17 cellular contexts compared by ENCODE assay signal in the genomic region with DNA sequence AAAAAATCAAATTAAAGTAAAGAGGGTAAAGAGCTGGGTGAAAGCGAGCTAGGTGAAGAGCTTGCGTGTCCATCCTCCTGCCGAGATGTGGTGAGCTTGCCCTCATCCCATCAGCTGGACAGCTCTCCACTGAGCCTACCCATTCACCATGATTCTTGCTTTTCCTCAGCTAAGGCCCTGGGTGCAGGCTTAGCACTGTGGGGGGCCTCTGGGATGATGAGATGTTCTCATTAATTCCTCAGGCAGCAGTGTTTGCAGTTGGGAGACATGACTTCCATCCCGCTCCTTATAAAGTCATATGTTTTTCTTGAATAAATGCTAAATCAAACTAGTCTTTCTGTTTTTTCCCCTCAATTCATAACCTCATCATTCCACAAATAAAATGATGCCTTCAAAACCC. TPM values are rescaled to one million over a fixed set of nuclear protein-coding genes. Genes with fewer than 3 reads are reported as not detected.
DNase-seq lines count a peak whose midpoint lies in the region; ATAC-seq and TF ChIP-seq lines count a peak whose summit lies in the region.
"Had no signal": no experiment of that assay in that cellular context is flagged by ENCODE, and none has a peak within 500 bp of the region (broad histone marks: within the 10 kb centered on the region; RNA-seq: fewer than 3 reads in every experiment).

No MANE protein-coding gene starts in this region.

- H3K36me3 ChIP-seq in IMR-90 (ENCODE audit: control insufficient read depth, insufficient read depth, low read length) (no peaks in the 10 kb centered on the region), endodermal cell (ENCODE audit: control insufficient read depth, insufficient read depth, low read length) (no peaks in the 10 kb centered on the region)
- H3K36me3 ChIP-seq: BLaER1 treated with 17β-estradiol and CSF1 and Interleukin-3, amounts not matched to agents 10 nM and 100 nM; HAP-1 had no signal

- H3K9me3 Mint-ChIP-seq in endodermal cell (no peaks in the 10 kb centered on the region), mesothelial cell of epicardium (no peaks in the 10 kb centered on the region), type B pancreatic cell (no peaks in the 10 kb centered on the region)
- H3K9me3 Mint-ChIP-seq: CD4-positive, CD25-positive, alpha-beta regulatory T cell; CD8-positive, alpha-beta memory T cell had no signal

- no peaks in the 10 kb centered on the region for H4K20me1 ChIP-seq in IMR-90 (ENCODE audit: insufficient read depth, low read length)
- H4K20me1 ChIP-seq: BLaER1 treated with 17β-estradiol and CSF1 and Interleukin-3, amounts not matched to agents 10 nM and 100 nM had no signal

- no peak for TF ChIP-seq RAD21 in IMR-90 (IDR thresholded peaks at IDR 0.05; ENCODE audit: low read length)

- peaks cover 10% of the 10 kb centered on the region for H3K9me1 ChIP-seq in IMR-90 (ENCODE audit: insufficient read depth, low read length)

- no peak overlapping the region for H3K18ac ChIP-seq in IMR-90 (ENCODE audit: low read depth, low read length)

- H3K4me1 ChIP-seq in IMR-90 (ENCODE audit: control insufficient read depth, insufficient read depth, low read length): peaks cover 13% of the 10 kb centered on the region
- peaks cover 16% of the 10 kb centered on the region for H3K4me1 ChIP-seq in endodermal cell (ENCODE audit: control insufficient read depth, insufficient read depth, low read length)
- H3K4me1 ChIP-seq: BLaER1 treated with 17β-estradiol and CSF1 and Interleukin-3, amounts not matched to agents 10 nM and 100 nM; HAP-1 had no signal

- peak overlapping the region; percentile 36; the same call in 1 of the 2 replicates for H2BK20ac ChIP-seq in IMR-90 (ENCODE audit: low read depth, low read length)

- TF ChIP-seq CTCF in IMR-90 (conservative IDR thresholded peaks at IDR 0.05; ENCODE audit: low read depth, low read length): no peak
- TF ChIP-seq CTCF in endodermal cell (conservative IDR thresholded peaks at IDR 0.05): no peak
- no peak for TF ChIP-seq CTCF in mesothelial cell of epicardium (IDR thresholded peaks at IDR 0.05; ENCODE audit: unreplicated experiment)
- no peak for TF ChIP-seq CTCF in type B pancreatic cell (conservative IDR thresholded peaks at IDR 0.05)

- no peak overlapping the region for H3K27ac Mint-ChIP-seq in endodermal cell
- H3K27ac Mint-ChIP-seq in mesothelial cell of epicardium: peak overlapping the region; percentile 79
- H3K27ac Mint-ChIP-seq in type B pancreatic cell: peak overlapping the region; percentile 73
- H3K27ac Mint-ChIP-seq: B cell; CD4-positive, CD25-positive, alpha-beta regulatory T cell had no signal

- no peak overlapping the region for H3K27ac ChIP-seq in IMR-90 (ENCODE audit: insufficient read depth, low read length)
- no peak overlapping the region for H3K27ac ChIP-seq in endodermal cell (ENCODE audit: low read depth, low read length)
- H3K27ac ChIP-seq: BLaER1 treated with 17β-estradiol and CSF1 and Interleukin-3, amounts not matched to agents 10 nM and 100 nM had no signal

- dilution Hi-C loops in IMR-90 (cut with HindIII; ENCODE audit: low sequenced_read_pairs, unreplicated experiment): no loop called here

- H3K4me3 ChIP-seq in IMR-90 (ENCODE audit: insufficient read depth, low read depth, low read length): no peak overlapping the region
- H3K4me3 ChIP-seq in endodermal cell (ENCODE audit: low read length): no peak overlapping the region
- H3K4me3 ChIP-seq: BLaER1 treated with 17β-estradiol and CSF1 and Interleukin-3, amounts not matched to agents 10 nM and 100 nM; HAP-1 had no signal

- no peaks in the 10 kb centered on the region for H3K9me3 ChIP-seq in IMR-90 (ENCODE audit: control insufficient read depth, insufficient read depth, low read length)
- no peaks in the 10 kb centered on the region for H3K9me3 ChIP-seq in endodermal cell (ENCODE audit: control insufficient read depth, low read length)
- H3K9me3 ChIP-seq: BLaER1 treated with 17β-estradiol and CSF1 and Interleukin-3, amounts not matched to agents 10 nM and 100 nM; HAP-1 had no signal

- peaks cover 0 to 11% of the 10 kb centered on the region in 2 experiments for H3K79me1 ChIP-seq in IMR-90 (ENCODE audit: low read depth in 1 of 2, low read length in 2 of 2)

- BruUV-seq in IMR-90 (replicated peaks; lab: Mats Ljungman, UMichigan): no TSS peak

- no peak overlapping the region for H2BK15ac ChIP-seq in IMR-90 (ENCODE audit: low read depth, low read length)

- H3K4ac ChIP-seq in IMR-90 (ENCODE audit: low read depth, low read length): 0 out of 2 replicates have a peak overlapping the region, but pooled peaks have one; percentile 25

- DNase-seq in IMR-90: no peak
- DNase-seq in endodermal cell: peak; percentile 60
- DNase-seq in mesothelial cell of epicardium (ENCODE audit: low spot score in 2 of 2, unreplicated experiment in 2 of 2): no peak
- no peak for DNase-seq in type B pancreatic cell (ENCODE audit: extremely low spot score, unreplicated experiment)
- DNase-seq in NCI-H2227 treated with DMSO at 0.1 percent for 48 hours (lab: John Stamatoyannopoulos, UW): no peak
- no peak for DNase-seq in midbrain (lab: John Stamatoyannopoulos, UW)
- DNase-seq: CD4-positive, CD25-positive, alpha-beta regulatory T cell; CD8-positive, alpha-beta memory T cell; COR-L47; DMS 273 treated with DMSO at 0.1 percent for 48 hours; DMS53; DND-41; EL had no signal

- no peak overlapping the region for H4K8ac ChIP-seq in IMR-90 (ENCODE audit: low read depth in 2 of 2, low read length in 2 of 2)

- H2AK9ac ChIP-seq in IMR-90 (replicated peaks; ENCODE audit: low read depth, low read length, poor library complexity): peak overlapping the region; percentile 44

- H3K4me1 Mint-ChIP-seq in endodermal cell (peaks cover 47% of the 10 kb centered on the region), mesothelial cell of epicardium (peaks cover 19% of the 10 kb centered on the region), type B pancreatic cell (ENCODE audit: unreplicated experiment) (peaks cover 40% of the 10 kb centered on the region)
- H3K4me1 Mint-ChIP-seq: B cell had no signal

- in situ Hi-C loops in IMR-90 (cut with MboI; ENCODE audit: low sequenced_read_pairs): no loop called here

- H4K5ac ChIP-seq in IMR-90 (ENCODE audit: low read depth, low read length): no peak overlapping the region

- peaks cover 6% of the 10 kb centered on the region for H3K27me3 Mint-ChIP-seq in endodermal cell (ENCODE audit: insufficient read depth)
- peaks cover 1% of the 10 kb centered on the region for H3K27me3 Mint-ChIP-seq in mesothelial cell of epicardium (ENCODE audit: low read depth)
- H3K27me3 Mint-ChIP-seq in type B pancreatic cell: no peaks in the 10 kb centered on the region
- H3K27me3 Mint-ChIP-seq: CD4-positive, CD25-positive, alpha-beta regulatory T cell had no signal

- POLR2A ChIA-PET in IMR-90 (lab: Charles Lee; ENCODE audit: unreplicated experiment): no interaction called here

- no peak overlapping the region for H3K14ac ChIP-seq in IMR-90 (replicated peaks; ENCODE audit: low read depth, low read length)

- TF ChIP-seq POLR2A in IMR-90 (IDR thresholded peaks at IDR 0.05; ENCODE audit: low read depth, low read length): no peak

- H3K56ac ChIP-seq in IMR-90 (ENCODE audit: extremely low read depth, insufficient read depth, low read length): no peak overlapping the region

- intact Hi-C loops in IMR-90 (cut with micrococcal nuclease): no loop called here

- peak overlapping the region; percentile 77 for H2AK5ac ChIP-seq in IMR-90 (ENCODE audit: low read depth, low read length)

- H3K36me3 Mint-ChIP-seq in endodermal cell (ENCODE audit: low read depth): no peaks in the 10 kb centered on the region
- H3K36me3 Mint-ChIP-seq in mesothelial cell of epicardium: no peaks in the 10 kb centered on the region
- H3K36me3 Mint-ChIP-seq in type B pancreatic cell: no peaks in the 10 kb centered on the region
- H3K36me3 Mint-ChIP-seq: CD4-positive, CD25-positive, alpha-beta regulatory T cell; CD8-positive, alpha-beta memory T cell had no signal

- no peak overlapping the region for H3K23ac ChIP-seq in IMR-90 (ENCODE audit: low read depth, low read length)

- H2BK5ac ChIP-seq in IMR-90 (ENCODE audit: low read depth, low read length, poor library complexity, severe bottlenecking): no peak overlapping the region

- H2AFZ ChIP-seq in IMR-90 (replicated peaks; ENCODE audit: low read length, poor library complexity): no peak overlapping the region

- peak overlapping the region; percentile 69 for H2BK120ac ChIP-seq in IMR-90 (ENCODE audit: low read depth, low read length)

- CTCF ChIA-PET in IMR-90 (lab: Yijun Ruan, JAX): no interaction called here

- no peak overlapping the region for H3K4me2 ChIP-seq in IMR-90 (ENCODE audit: low read depth, low read length)
- H3K4me2 ChIP-seq: BLaER1 treated with 17β-estradiol and CSF1 and Interleukin-3, amounts not matched to agents 10 nM and 100 nM had no signal

- no peak overlapping the region for H3K4me3 Mint-ChIP-seq in endodermal cell
- no peak overlapping the region for H3K4me3 Mint-ChIP-seq in mesothelial cell of epicardium
- H3K4me3 Mint-ChIP-seq in type B pancreatic cell: peak overlapping the region; percentile 27
- H3K4me3 Mint-ChIP-seq: B cell; CD4-positive, CD25-positive, alpha-beta regulatory T cell; CD8-positive, alpha-beta memory T cell had no signal

- H3K9ac ChIP-seq in IMR-90 (ENCODE audit: low read depth, low read length): no peak overlapping the region
- H3K9ac ChIP-seq in endodermal cell (ENCODE audit: extremely low read depth, low read length, poor library complexity, severe bottlenecking): no peak overlapping the region
- H3K9ac ChIP-seq: BLaER1 treated with 17β-estradiol and CSF1 and Interleukin-3, amounts not matched to agents 10 nM and 100 nM had no signal

- WGBS in IMR-90 (ENCODE audit: extremely low coverage in 2 of 2, insufficient read length in 1 of 2), 2 experiments: no CpG with 5 or more reads among the region's 4 CpGs
- 90 to 100% methylated on average over 1 to 4 of the region's 4 CpGs for WGBS in endodermal cell (ENCODE audit: insufficient coverage in 1 of 2, insufficient read length in 1 of 2), 2 experiments

- ATAC-seq in IMR-90 (ENCODE audit: low read depth) (no peak), HG03469 (IDR thresholded peaks at IDR 0.05; ENCODE audit: unreplicated experiment) (no peak)

- H3K27me3 ChIP-seq in IMR-90 (ENCODE audit: control insufficient read depth, insufficient read depth, low read length) (no peaks in the 10 kb centered on the region), endodermal cell (ENCODE audit: control insufficient read depth, insufficient read depth, low read length, poor library complexity, severe bottlenecking) (peaks cover 5% of the 10 kb centered on the region)
- H3K27me3 ChIP-seq: BLaER1 treated with 17β-estradiol and CSF1 and Interleukin-3, amounts not matched to agents 10 nM and 100 nM had no signal

- no peak overlapping the region for H4K91ac ChIP-seq in IMR-90 (ENCODE audit: insufficient read depth, low read depth, low read length)

RNA-seq across cellular contexts. Expression of gene PHLDA1, which starts 18.0 kb away (rescaled TPM):
- total RNA-seq in IMR-90 (2012; rRNA removed) (27.8 and 47.8 TPM in 2 replicates), endodermal cell (10 to 100 TPM in 1 of 2 donors, 1 to 10 TPM in 1; 3.7 to 16.2 TPM), mesothelial cell of epicardium (23.4 to 24.4 TPM (median 23.6 TPM) in 3 replicates), type B pancreatic cell (ENCODE audit: low replicate concordance) (67.5 and 108 TPM in 2 replicates)
- polyA plus RNA-seq in IMR-90 (2012; rRNA removed): 28.9 and 32.4 TPM in 2 replicates
- 38.1 and 58.3 TPM in 2 replicates for polyA plus RNA-seq in IMR-90 (2012; cell fraction: cytosol; rRNA removed)
- 63.4 and 81.1 TPM in 2 replicates for polyA plus RNA-seq in IMR-90 (2012; cell fraction: nucleus; rRNA removed; ENCODE audit: low replicate concordance)
- 14.9 TPM for polyA plus RNA-seq in endodermal cell (2013, experiment 1 of 2)
- 13.4 TPM for polyA plus RNA-seq in endodermal cell (2013, experiment 2 of 2)
